8 cellular contexts compared by ENCODE assay signal in genomic region chr17:8745586-8746500, GRCh38. TPM values are rescaled to one million over a fixed set of nuclear protein-coding genes. Genes with fewer than 3 reads are reported as not detected.
DNase-seq lines count a peak whose midpoint lies in the region; ATAC-seq and TF ChIP-seq lines count a peak whose summit lies in the region.

No MANE protein-coding gene starts in this region.

- DNase-seq in NCI-H1436 (lab: John Stamatoyannopoulos, UW) (peak; percentile 34), NCI-H1436 treated with DMSO at 0.1 percent for 48 hours (lab: John Stamatoyannopoulos, UW) (no peak), HK-2 (ENCODE audit: unreplicated experiment) (peak; percentile 71), SKM-1 treated with dmso at 0.1 percent for 144 hours (lab: John Stamatoyannopoulos, UW; ENCODE audit: unreplicated experiment) (peak; percentile 8), left cardiac atrium (peak; percentile 77), psoas muscle (peak; percentile 72 to 79)
- DNase-seq in activated naive CD8-positive, alpha-beta T cell treated with anti-CD3 and anti-CD28 coated beads, Interleukin-2, amount 50 U/mL, for 16 hours (ENCODE audit: low read depth, low spot score), result peak; percentile 44

- ATAC-seq in left cardiac atrium (peak; percentile 94 to 95), psoas muscle (peak; percentile 79 to 94 (median 84))

- H3K4me1 ChIP-seq in psoas muscle (no peaks in the 10 kb centered on the region), urinary bladder (ENCODE audit: insufficient read depth) (no peaks in the 10 kb centered on the region)

- H3K9me3 ChIP-seq in psoas muscle, result no peaks in the 10 kb centered on the region

- H3K36me3 ChIP-seq in psoas muscle (ENCODE audit: insufficient read depth in 1 of 2, low read depth in 1 of 2) (no peaks in the 10 kb centered on the region), urinary bladder (ENCODE audit: insufficient read depth) (no peaks in the 10 kb centered on the region)

- H3K27ac ChIP-seq in psoas muscle, result no peak overlapping the region
- peak overlapping the region; percentile 7 for H3K27ac ChIP-seq in urinary bladder (ENCODE audit: low read depth)

- TF ChIP-seq CTCF in psoas muscle (IDR thresholded peaks at IDR 0.05), result peak; percentile 97

- peaks cover 0 to 29% (median 4%) of the 10 kb centered on the region in 3 donors for H3K27me3 ChIP-seq in psoas muscle (ENCODE audit: insufficient read depth in 3 of 3, low read length in 2 of 3)

- intact Hi-C loops in left cardiac atrium (cut with DNase I), result loop anchor here (2.0 to 10.0 kb wide), 5 partner anchors 71 to 334 kb away; no protein-coding TSS in a partner anchor
- intact Hi-C loops in psoas muscle (cut with DNase I), result loop anchor here (1.0 to 10.0 kb wide), 4 partner anchors 169 to 336 kb away; no protein-coding TSS in a partner anchor

- peak overlapping the region; percentile 71 for H3K4me3 ChIP-seq in psoas muscle
- H3K4me3 ChIP-seq in urinary bladder (ENCODE audit: low read depth, low read length), result peak overlapping the region; percentile 60

- 1 to 2% (median 1%) methylated on average over 46 to 70 of the region's 70 CpGs for WGBS in psoas muscle, 3 donors
- under 1% methylated on average over 70 of the region's 70 CpGs for WGBS in urinary bladder

RNA-seq across cellular contexts. Expression of gene CCDC42, which starts 1.2 kb away (rescaled TPM):
- not detected for total RNA-seq in left cardiac atrium
- not detected for total RNA-seq in psoas muscle
- not detected for polyA plus RNA-seq in psoas muscle
- total RNA-seq in urinary bladder, result not detected
- 0.11 TPM for polyA plus RNA-seq in urinary bladder

RNA-seq across cellular contexts. Expression of gene SPDYE4, which starts 12.5 kb away (rescaled TPM):
- total RNA-seq in left cardiac atrium (not detected), psoas muscle (not detected), urinary bladder (not detected)
- polyA plus RNA-seq in psoas muscle (not detected), urinary bladder (not detected)

RNA-seq across cellular contexts. Expression of gene MFSD6L, which starts 53.3 kb away (rescaled TPM):
- total RNA-seq in left cardiac atrium (not detected), psoas muscle (not detected), urinary bladder (0.79 TPM)
- polyA plus RNA-seq in psoas muscle (not detected), urinary bladder (0.37 TPM)
